ENCODE assay signal across 5 cellular contexts in genomic region chr15:52810346-52810745, GRCh38. TPM values are rescaled to one million over a fixed set of nuclear protein-coding genes. Genes with fewer than 3 reads are reported as not detected.
"Had no signal": no experiment of that assay in that cellular context is flagged by ENCODE, and none has a peak within 500 bp of the region (broad histone marks: within the 10 kb centered on the region; RNA-seq: fewer than 3 reads in every experiment).

No MANE protein-coding gene starts in this region.

- DNase-seq: H9, HCEC 1CT had no signal

- H3K4me1 Mint-ChIP-seq: IgD-negative memory B cell had no signal

- H3K27ac Mint-ChIP-seq: GM23338, H9, IgD-negative memory B cell had no signal

- H3K9me3 Mint-ChIP-seq: GM23338, H9, IgD-negative memory B cell had no signal

- H3K4me3 Mint-ChIP-seq: GM23338, H9, IgD-negative memory B cell had no signal

RNA-seq across cellular contexts. Expression of gene ONECUT1, which starts 20.2 kb away (rescaled TPM):
- total RNA-seq: HT-29 had no signal
